ENCODE assay signal across 10 cellular contexts in the genomic region with DNA sequence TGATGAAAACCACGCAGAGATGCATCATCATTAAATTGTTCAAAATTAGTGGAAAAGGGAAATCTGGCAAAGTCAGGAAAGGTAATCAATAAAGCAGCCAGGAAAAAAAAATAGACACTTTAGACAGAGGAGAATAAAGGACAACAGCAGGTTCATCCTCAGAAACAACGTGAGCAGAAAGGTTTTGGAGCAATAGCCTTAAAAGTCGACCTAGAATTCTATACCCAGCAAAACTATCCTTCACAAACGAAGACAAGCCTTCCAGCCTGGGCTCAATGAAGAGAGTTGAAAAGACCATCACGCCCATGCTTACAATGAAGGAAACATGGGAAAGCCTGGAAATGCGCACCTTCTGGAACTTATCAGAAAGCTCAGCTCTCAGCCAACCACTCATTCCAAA. TPM values are rescaled to one million over a fixed set of nuclear protein-coding genes. Genes with fewer than 3 reads are reported as not detected.
"Had no signal": no experiment of that assay in that cellular context is flagged by ENCODE, and none has a peak within 500 bp of the region (broad histone marks: within the 10 kb centered on the region; RNA-seq: fewer than 3 reads in every experiment).

No MANE protein-coding gene starts in this region.

- H3K27me3 Mint-ChIP-seq: IgD-negative memory B cell had no signal

- H3K4me2 ChIP-seq: GM23338 had no signal

- ATAC-seq: GM23338 had no signal

- H3K4me1 Mint-ChIP-seq: IgD-negative memory B cell had no signal

- DNase-seq: H9, HCEC 1CT, HFFc6, KG1 had no signal

- FAIRE-seq: H1, H54, HTR-8/SVneo had no signal

- H3K27ac Mint-ChIP-seq: GM23338, H9, HFFc6, IgD-negative memory B cell had no signal

- H2AFZ ChIP-seq: GM23338 had no signal

- H3K4me3 ChIP-seq: GM23338 had no signal

- H3K4me3 Mint-ChIP-seq: GM23338, H9, HFFc6 had no signal

RNA-seq across cellular contexts. Expression of a gene that starts 24.7 kb away (rescaled TPM):
- total RNA-seq: HFFc6, HT-29 had no signal
- polyA plus RNA-seq: IgD-negative memory B cell had no signal
